8 cellular contexts compared by ENCODE assay signal in the genomic region with DNA sequence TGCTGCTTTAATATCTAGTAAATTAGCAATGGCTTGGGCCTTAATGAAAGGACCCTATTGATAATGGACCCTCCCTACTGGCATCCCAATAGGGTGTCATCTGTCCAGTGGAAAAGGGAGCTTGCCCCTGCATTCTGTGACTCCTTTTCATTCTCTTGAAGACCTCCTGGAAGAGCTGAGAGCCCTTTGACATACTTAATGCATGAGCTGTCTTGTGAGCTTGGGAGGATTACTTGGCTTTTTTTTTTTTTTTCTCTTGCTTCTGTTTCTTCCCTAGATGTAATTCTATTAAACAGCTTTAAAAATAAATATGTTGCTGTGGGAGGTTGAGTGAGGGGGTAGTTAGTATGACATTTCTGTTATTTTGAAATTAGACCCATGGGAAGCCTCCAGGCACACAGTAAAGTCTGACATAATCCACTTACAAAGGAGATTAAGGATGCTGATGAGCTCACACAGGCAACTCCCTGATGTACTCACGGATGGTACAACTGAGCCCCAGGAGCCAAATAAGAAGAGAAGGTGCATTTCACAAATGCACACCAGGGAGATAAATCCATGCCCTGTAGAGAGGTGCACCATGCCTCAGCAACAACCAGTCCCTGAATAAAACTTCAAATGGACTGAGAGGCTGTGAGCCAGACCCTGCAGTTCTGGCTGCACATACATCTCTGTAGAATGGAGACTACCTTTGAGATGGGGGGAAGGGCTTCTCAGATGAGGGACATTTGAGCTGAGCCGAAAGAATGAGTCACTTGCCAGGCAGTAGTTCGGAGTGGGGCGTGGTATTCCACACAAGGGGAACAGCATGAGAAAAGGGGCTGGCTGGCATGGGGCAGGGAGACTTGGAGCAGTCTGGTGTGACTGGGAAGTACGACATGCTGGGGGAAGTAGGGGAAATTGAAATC.
DNase-seq lines count a peak whose midpoint lies in the region; ATAC-seq and TF ChIP-seq lines count a peak whose summit lies in the region.

No MANE protein-coding gene starts in this region.

- DNase-seq in ACHN (peak; percentile 27), HT1080 (ENCODE audit: low read depth) (peak; percentile 33), astrocyte of the spinal cord (ENCODE audit: low read depth, low spot score) (peak; percentile 50), kidney tubule cell (ENCODE audit: low spot score) (peak; percentile 88), GM19238 (ENCODE audit: insufficient read length, low spot score) (no peak), AG08396 (ENCODE audit: low spot score) (no peak)
- DNase-seq in activated T-cell treated with anti-CD3 and anti-CD28 coated beads, Interleukin-2, amount 50 U/mL, for 1 hour = no peak

- ATAC-seq in HG02759 (IDR thresholded peaks at IDR 0.05; ENCODE audit: unreplicated experiment) = no peak

- no peak overlapping the region for H3K4me3 ChIP-seq in astrocyte of the spinal cord (ENCODE audit: low read depth, low read length)

- TF ChIP-seq CTCF in astrocyte of the spinal cord (IDR thresholded peaks at IDR 0.05; ENCODE audit: low read depth, low read length) = no peak

- in situ Hi-C loops in ACHN (cut with HindIII; ENCODE audit: low pct_ligation_motif_present, low pct_unique_long_range_greater_than_20kb, low sequenced_read_pairs) = no loop called here
- in situ Hi-C loops in astrocyte of the spinal cord (cut with HindIII; ENCODE audit: low sequenced_read_pairs) = no loop called here

Comparison
In these comparisons a context has a peak if more than half of its experiments do, and no peak if none do; other contexts are left out.
1. DNase-seq: peak in ACHN (single experiment), HT1080 (single experiment), astrocyte of the spinal cord (single experiment) and kidney tubule cell (single experiment); none in GM19238 (single experiment), activated T-cell treated with anti-CD3 and anti-CD28 coated beads, Interleukin-2, amount 50 U/mL, for 1 hour (single experiment) and AG08396 (single experiment).